Comparison of ENCODE assay signal across 15 cellular contexts in genomic region chr11:68525930-68526329, GRCh38.
A peak's percentile ranks its signal among the peaks of the same experiment; 100 is the strongest.
DNase-seq lines count a peak whose midpoint lies in the region; ATAC-seq and TF ChIP-seq lines count a peak whose summit lies in the region.
"Had no signal": no experiment of that assay in that cellular context is flagged by ENCODE, and none has a peak within 500 bp of the region (broad histone marks: within the 10 kb centered on the region; RNA-seq: fewer than 3 reads in every experiment).

No MANE protein-coding gene starts in this region.

- no peaks in the 10 kb centered on the region for H3K27me3 Mint-ChIP-seq in activated T-helper 17 cell treated with anti-CD3 and anti-CD28 coated beads, Interleukin-2, amount 50 U/mL, for 72 hours
- no peaks in the 10 kb centered on the region for H3K27me3 Mint-ChIP-seq in nephron progenitor cell (ENCODE audit: low read depth, poor library complexity)
- no peaks in the 10 kb centered on the region for H3K27me3 Mint-ChIP-seq in stimulated activated naive B cell treated with anti-CD40 and anti-IgM and Interleukin-4, amounts not matched to agents 10 μg/mL and 1 μg/mL and 100 μg/mL, for 72 hours
- H3K27me3 Mint-ChIP-seq: CD4-positive, alpha-beta memory T cell had no signal

- peak; percentile 26 for DNase-seq in HS-5 (ENCODE audit: low read depth)
- peak; percentile 27 for DNase-seq in glomerular endothelial cell (ENCODE audit: extremely low read depth, low read depth, low spot score)
- DNase-seq in retinal pigment epithelial cell (ENCODE audit: low read depth): peak; percentile 41
- no peak for DNase-seq in nephron progenitor cell
- DNase-seq in stimulated activated naive B cell treated with anti-CD40 and anti-IgM and Interleukin-4, amounts not matched to agents 10 μg/mL and 1 μg/mL and 100 μg/mL, for 72 hours: no peak
- no peak for DNase-seq in effector CD4-positive, alpha-beta T cell
- DNase-seq: activated CD4-positive, alpha-beta T cell treated with anti-CD3 and anti-CD28 coated beads for 1 hour; CD4-positive, alpha-beta memory T cell; immature natural killer cell; NCI-H1436; RPMI8226; stimulated activated CD4-positive, alpha-beta T cell treated with anti-CD3 and anti-CD28 coated beads, Interleukin-4, amount 100 ng/mL, for 24 hours; T-helper 2 cell had no signal

- TF ChIP-seq CTCF in retinal pigment epithelial cell (conservative IDR thresholded peaks at IDR 0.05; ENCODE audit: low read depth, low read length) (no peak), nephron progenitor cell (IDR thresholded peaks at IDR 0.05) (no peak)

- H3K4me3 ChIP-seq in retinal pigment epithelial cell (ENCODE audit: low read length): no peak overlapping the region

- no peaks in the 10 kb centered on the region for H3K9me3 Mint-ChIP-seq in activated T-helper 17 cell treated with anti-CD3 and anti-CD28 coated beads, Interleukin-2, amount 50 U/mL, for 72 hours
- no peaks in the 10 kb centered on the region for H3K9me3 Mint-ChIP-seq in nephron progenitor cell
- H3K9me3 Mint-ChIP-seq in stimulated activated naive B cell treated with anti-CD40 and anti-IgM and Interleukin-4, amounts not matched to agents 10 μg/mL and 1 μg/mL and 100 μg/mL, for 72 hours: no peaks in the 10 kb centered on the region
- H3K9me3 Mint-ChIP-seq: CD4-positive, alpha-beta memory T cell; immature natural killer cell had no signal

- peaks cover 59% of the 10 kb centered on the region for H3K4me1 Mint-ChIP-seq in activated T-helper 17 cell treated with anti-CD3 and anti-CD28 coated beads, Interleukin-2, amount 50 U/mL, for 72 hours
- peaks cover 48% of the 10 kb centered on the region for H3K4me1 Mint-ChIP-seq in nephron progenitor cell
- H3K4me1 Mint-ChIP-seq in stimulated activated naive B cell treated with anti-CD40 and anti-IgM and Interleukin-4, amounts not matched to agents 10 μg/mL and 1 μg/mL and 100 μg/mL, for 72 hours: peaks cover 24 to 56% of the 10 kb centered on the region in 2 donors

- H3K36me3 Mint-ChIP-seq in activated T-helper 17 cell treated with anti-CD3 and anti-CD28 coated beads, Interleukin-2, amount 50 U/mL, for 72 hours (ENCODE audit: low read depth): peaks cover 99% of the 10 kb centered on the region
- peaks cover 84% of the 10 kb centered on the region for H3K36me3 Mint-ChIP-seq in nephron progenitor cell (ENCODE audit: low read depth)
- H3K36me3 Mint-ChIP-seq in stimulated activated naive B cell treated with anti-CD40 and anti-IgM and Interleukin-4, amounts not matched to agents 10 μg/mL and 1 μg/mL and 100 μg/mL, for 72 hours: peaks cover 51 to 77% of the 10 kb centered on the region in 2 donors

- no peak overlapping the region for H3K4me3 Mint-ChIP-seq in activated T-helper 17 cell treated with anti-CD3 and anti-CD28 coated beads, Interleukin-2, amount 50 U/mL, for 72 hours
- H3K4me3 Mint-ChIP-seq in nephron progenitor cell: no peak overlapping the region
- no peak overlapping the region for H3K4me3 Mint-ChIP-seq in stimulated activated naive B cell treated with anti-CD40 and anti-IgM and Interleukin-4, amounts not matched to agents 10 μg/mL and 1 μg/mL and 100 μg/mL, for 72 hours
- H3K4me3 Mint-ChIP-seq: immature natural killer cell had no signal

- peak overlapping the region; percentile 42 for H3K27ac Mint-ChIP-seq in activated T-helper 17 cell treated with anti-CD3 and anti-CD28 coated beads, Interleukin-2, amount 50 U/mL, for 72 hours
- H3K27ac Mint-ChIP-seq in nephron progenitor cell: no peak overlapping the region
- no peak overlapping the region for H3K27ac Mint-ChIP-seq in stimulated activated naive B cell treated with anti-CD40 and anti-IgM and Interleukin-4, amounts not matched to agents 10 μg/mL and 1 μg/mL and 100 μg/mL, for 72 hours

- ATAC-seq in activated T-helper 17 cell treated with anti-CD3 and anti-CD28 coated beads, Interleukin-2, amount 50 U/mL, for 72 hours (replicated peaks): no peak
- no peak for ATAC-seq in GM21515 (IDR thresholded peaks at IDR 0.05; ENCODE audit: unreplicated experiment)
- no peak for ATAC-seq in stimulated activated naive B cell treated with anti-CD40 and anti-IgM and Interleukin-4, amounts not matched to agents 10 μg/mL and 1 μg/mL and 100 μg/mL, for 72 hours (replicated peaks)

Comparison
In these comparisons a context has a peak if more than half of its experiments do, and no peak if none do; other contexts are left out.
1. DNase-seq: peak in HS-5 (single experiment), glomerular endothelial cell (single experiment) and retinal pigment epithelial cell (single experiment); none in nephron progenitor cell (single experiment), stimulated activated naive B cell treated with anti-CD40 and anti-IgM and Interleukin-4, amounts not matched to agents 10 μg/mL and 1 μg/mL and 100 μg/mL, for 72 hours (single experiment) and effector CD4-positive, alpha-beta T cell (single experiment).